ENCODE assay signal across 1 cellular context in genomic region chr15:80159811-80160569, GRCh38.
TF ChIP-seq lines count a peak whose summit lies in the region.

No MANE protein-coding gene starts in this region.

TF ChIP-seq in GM12878, 131 proteins besides CTCF, POLR2A, EP300 and RAD21 (continued from another document):
- TF ChIP-seq CBFB (IDR thresholded peaks at IDR 0.05; ENCODE audit: low read depth) (0 out of 2 replicates have a peak, but pooled peaks have one; percentile 33), BRCA1 (IDR thresholded peaks at IDR 0.05; ENCODE audit: low read depth, low read length) (no peak), EED (IDR thresholded peaks at IDR 0.05; ENCODE audit: low read depth) (no peak; the same call in 1 of the 2 replicates)
